Comparison of ENCODE assay signal across 19 cellular contexts in the genomic region with DNA sequence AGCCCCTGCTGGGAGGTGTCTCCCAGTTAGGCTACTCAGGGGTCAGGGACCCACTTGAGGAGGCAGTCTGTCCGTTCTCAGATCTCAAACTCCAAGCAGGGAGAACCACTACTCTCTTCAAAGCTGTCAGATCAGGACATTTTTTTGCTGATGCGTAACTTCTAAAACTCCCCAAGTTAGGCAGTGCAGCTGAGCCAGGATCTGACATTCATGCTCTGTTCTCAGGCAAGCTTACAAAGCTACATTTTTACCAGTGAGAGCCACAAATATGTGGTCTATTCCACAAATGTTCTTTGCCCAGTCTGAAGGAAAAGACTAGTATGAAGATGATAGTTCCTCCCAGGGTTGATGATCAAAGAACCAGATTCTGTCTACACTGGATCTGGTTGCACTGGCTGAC.
DNase-seq lines count a peak whose midpoint lies in the region; ATAC-seq and TF ChIP-seq lines count a peak whose summit lies in the region.
"Had no signal": no experiment of that assay in that cellular context is flagged by ENCODE, and none has a peak within 500 bp of the region (broad histone marks: within the 10 kb centered on the region; RNA-seq: fewer than 3 reads in every experiment).

No MANE protein-coding gene starts in this region.

- peaks cover 14% of the 10 kb centered on the region for H3K4me1 ChIP-seq in RWPE2 (ENCODE audit: insufficient read depth, poor library complexity, severe bottlenecking)
- H3K4me1 ChIP-seq in osteoblast (ENCODE audit: insufficient read depth, low read length): peaks cover 24% of the 10 kb centered on the region
- H3K4me1 ChIP-seq: parathyroid adenoma, suprapubic skin had no signal

- H3K4me3 ChIP-seq in RWPE2 (ENCODE audit: severe bottlenecking) (no peak overlapping the region), osteoblast (ENCODE audit: insufficient read depth, low read length) (no peak overlapping the region)
- H3K4me3 ChIP-seq: HAP-1, MG63, suprapubic skin had no signal

- DNase-seq in GM03348 (ENCODE audit: low spot score) (peak; percentile 42), RWPE2 (ENCODE audit: low spot score) (no peak), fibroblast of peridontal ligament (ENCODE audit: extremely low read depth) (peak; percentile 79), osteoblast (ENCODE audit: insufficient read length, low spot score, missing footprints) (no peak), DMS153 (lab: John Stamatoyannopoulos, UW) (no peak), NOMO-1 treated with DMSO at 0.1 percent for 48 hours (lab: John Stamatoyannopoulos, UW; ENCODE audit: unreplicated experiment) (no peak)
- DNase-seq in activated CD8-positive, alpha-beta memory T cell treated with anti-CD3 and anti-CD28 coated beads for 24 hours: no peak
- DNase-seq: C1 segment of cervical spinal cord, DMS 273 treated with DMSO at 0.1 percent for 48 hours, left ventricle myocardium superior, MG63, NCI-H1694, Right ventricle myocardium superior, small intestine, T-helper 17 cell had no signal

- H3K4me2 ChIP-seq in osteoblast (ENCODE audit: insufficient read depth, low read length): peak overlapping the region; percentile 10

- no peaks in the 10 kb centered on the region for H3K27me3 ChIP-seq in RWPE2 (ENCODE audit: insufficient read depth, poor library complexity, severe bottlenecking)
- no peaks in the 10 kb centered on the region for H3K27me3 ChIP-seq in osteoblast (ENCODE audit: insufficient read depth, low read length)
- H3K27me3 ChIP-seq: MG63, suprapubic skin had no signal

- peak overlapping the region; percentile 4 for H2AFZ ChIP-seq in osteoblast (ENCODE audit: low read length)
- H2AFZ ChIP-seq: parathyroid adenoma had no signal

- no peaks in the 10 kb centered on the region for H3K79me2 ChIP-seq in osteoblast (ENCODE audit: insufficient read depth, low read length)
- H3K79me2 ChIP-seq: parathyroid adenoma had no signal

- peak overlapping the region; percentile 97 for H3K27ac ChIP-seq in RWPE2 (ENCODE audit: poor library complexity, severe bottlenecking)
- H3K27ac ChIP-seq in osteoblast (ENCODE audit: low read depth, low read length): peak overlapping the region; percentile 62
- H3K27ac ChIP-seq: parathyroid adenoma, suprapubic skin had no signal

- H3K36me3 ChIP-seq in RWPE2 (ENCODE audit: low read depth): no peaks in the 10 kb centered on the region
- H3K36me3 ChIP-seq in osteoblast (ENCODE audit: insufficient read depth, low read length): no peaks in the 10 kb centered on the region
- H3K36me3 ChIP-seq: HAP-1, MG63, suprapubic skin had no signal

- H3K9me3 ChIP-seq in RWPE2 (ENCODE audit: severe bottlenecking) (no peaks in the 10 kb centered on the region), osteoblast (ENCODE audit: low read depth, low read length) (no peaks in the 10 kb centered on the region)
- H3K9me3 ChIP-seq: HAP-1, suprapubic skin had no signal

- TF ChIP-seq CTCF in RWPE2 (IDR thresholded peaks at IDR 0.05; ENCODE audit: poor library complexity, severe bottlenecking): no peak
- no peak for TF ChIP-seq CTCF in osteoblast (IDR thresholded peaks at IDR 0.05; ENCODE audit: extremely low read depth, low read depth, low read length)

- ATAC-seq in RWPE2 (ENCODE audit: low read depth): no peak
- no peak for ATAC-seq in HG02678 (IDR thresholded peaks at IDR 0.05; ENCODE audit: unreplicated experiment)
- ATAC-seq: left ventricle myocardium superior, T-helper 17 cell had no signal

- no peaks in the 10 kb centered on the region for H4K20me1 ChIP-seq in osteoblast (ENCODE audit: insufficient read depth, low read length)

Comparison
In these comparisons a context has a peak if more than half of its experiments do, and no peak if none do; other contexts are left out.
1. DNase-seq: peak in GM03348 (single experiment) and fibroblast of peridontal ligament (single experiment); none in RWPE2 (single experiment), osteoblast (single experiment), DMS153 (single experiment), activated CD8-positive, alpha-beta memory T cell treated with anti-CD3 and anti-CD28 coated beads for 24 hours (single experiment) and NOMO-1 treated with DMSO at 0.1 percent for 48 hours (single experiment).